Comparison of ENCODE assay signal across 11 cellular contexts in the genomic region with DNA sequence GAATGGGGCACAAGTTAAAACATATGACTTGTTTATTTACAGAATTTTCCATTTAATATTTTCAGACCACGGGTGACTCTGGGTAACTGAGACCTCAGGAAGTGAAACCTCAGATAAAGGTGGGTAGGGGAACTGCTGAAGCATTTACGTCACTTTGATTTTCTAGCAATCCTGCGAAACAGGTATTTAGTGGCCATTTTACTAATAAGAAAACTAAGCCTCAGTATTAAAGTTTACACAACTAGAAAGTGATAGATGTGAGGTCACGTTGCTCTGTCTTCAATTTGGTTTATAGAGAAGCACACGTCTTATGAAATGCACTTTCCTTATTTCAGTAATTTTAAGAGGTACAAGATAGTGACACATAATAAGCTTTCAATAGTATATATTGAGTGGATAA.
DNase-seq lines count a peak whose midpoint lies in the region; ATAC-seq and TF ChIP-seq lines count a peak whose summit lies in the region.
"Had no signal": no experiment of that assay in that cellular context is flagged by ENCODE, and none has a peak within 500 bp of the region (broad histone marks: within the 10 kb centered on the region; RNA-seq: fewer than 3 reads in every experiment).

No MANE protein-coding gene starts in this region.

- H3K27me3 ChIP-seq in GM06990 (replicated peaks; ENCODE audit: control insufficient read depth, insufficient read depth, low read length): no peaks in the 10 kb centered on the region
- no peaks in the 10 kb centered on the region for H3K27me3 ChIP-seq in HAP-1 (ENCODE audit: low read depth)
- H3K27me3 ChIP-seq: foreskin keratinocyte had no signal

- peak; percentile 43 for DNase-seq in GM06990 (ENCODE audit: extremely low read depth, insufficient read length)
- DNase-seq in HAP-1 (ENCODE audit: low spot score in 2 of 2): no peak
- no peak for DNase-seq in Ammon's horn (ENCODE audit: low spot score)
- DNase-seq in NCI-H128 (lab: John Stamatoyannopoulos, UW; ENCODE audit: unreplicated experiment): no peak
- DNase-seq in kidney tubule cell (ENCODE audit: low spot score): no peak
- DNase-seq: kidney, NCI-H510A had no signal

- H3K4me1 ChIP-seq in HAP-1: no peaks in the 10 kb centered on the region
- H3K4me1 ChIP-seq: foreskin keratinocyte had no signal

- H3K4me3 ChIP-seq in GM06990 (replicated peaks; ENCODE audit: low read depth, low read length) (no peak overlapping the region), HAP-1 (no peak overlapping the region)

- ATAC-seq in GM18861 (IDR thresholded peaks at IDR 0.05; ENCODE audit: unreplicated experiment) (peak; percentile 41), GM21786 (IDR thresholded peaks at IDR 0.05; ENCODE audit: unreplicated experiment) (peak; percentile 46), HG03521 (IDR thresholded peaks at IDR 0.05; ENCODE audit: unreplicated experiment) (peak; percentile 52)
- ATAC-seq: foreskin keratinocyte had no signal

- H3K36me3 ChIP-seq in GM06990 (ENCODE audit: control insufficient read depth, insufficient read depth, low read length) (no peaks in the 10 kb centered on the region), HAP-1 (replicated peaks) (no peaks in the 10 kb centered on the region)

- no peak for TF ChIP-seq CTCF in GM06990 (IDR thresholded peaks at IDR 0.05; ENCODE audit: insufficient read depth, low read length, poor library complexity, severe bottlenecking)

- H3K9me3 ChIP-seq in HAP-1: no peaks in the 10 kb centered on the region; the same call in 1 of the 2 replicates

- in situ Hi-C loops in HAP-1 (cut with MboI; ENCODE audit: low sequenced_read_pairs): no loop called here
